In genomic region chr2:57701391-57701791, GRCh38 we compare ENCODE assay signal across 15 cellular contexts.
DNase-seq lines count a peak whose midpoint lies in the region; ATAC-seq, FAIRE-seq and TF ChIP-seq lines count a peak whose summit lies in the region.
"Had no signal": no experiment of that assay in that cellular context is flagged by ENCODE, and none has a peak within 500 bp of the region (broad histone marks: within the 10 kb centered on the region; RNA-seq: fewer than 3 reads in every experiment).

No MANE protein-coding gene starts in this region.

- 63 to 67% methylated on average over 5 of the region's 5 CpGs for WGBS in thyroid gland, 2 donors

- intact Hi-C loops in thyroid gland (cut with DNase I), result no loop called here

- H3K9me3 ChIP-seq in thyroid gland, result no peaks in the 10 kb centered on the region

- CTCF ChIA-PET in T-cell (lab: Charles Lee), result interaction anchor here in 1 of 2 donors (0.6 kb wide), 1 partner anchor 924 kb away, joined by 3 read pairs; no protein-coding TSS in a partner anchor

- H3K27ac Mint-ChIP-seq in osteocyte (ENCODE audit: unreplicated experiment) (peak overlapping the region; percentile 83), T-cell (no peak overlapping the region)
- H3K27ac Mint-ChIP-seq: CD4-positive, alpha-beta memory T cell; natural killer cell had no signal

- no peak overlapping the region for H3K27ac ChIP-seq in thyroid gland

- H3K36me3 ChIP-seq in thyroid gland, result no peaks in the 10 kb centered on the region

- no peaks in the 10 kb centered on the region for H3K4me1 ChIP-seq in thyroid gland

- FAIRE-seq in HTR-8/SVneo (lab: Jason Lieb, UNC), result no peak

- peak overlapping the region; percentile 1 for H3K4me3 Mint-ChIP-seq in osteocyte (ENCODE audit: unreplicated experiment)
- H3K4me3 Mint-ChIP-seq in T-cell, result no peak overlapping the region
- H3K4me3 Mint-ChIP-seq: CD4-positive, alpha-beta memory T cell; natural killer cell had no signal

- H3K27me3 ChIP-seq in thyroid gland, result no peaks in the 10 kb centered on the region

- no peaks in the 10 kb centered on the region for H3K27me3 Mint-ChIP-seq in osteocyte (ENCODE audit: unreplicated experiment)
- no peaks in the 10 kb centered on the region for H3K27me3 Mint-ChIP-seq in T-cell
- H3K27me3 Mint-ChIP-seq: CD4-positive, alpha-beta memory T cell had no signal

- DNase-seq in Daoy (ENCODE audit: low read depth) (peak; percentile 2), M059J (ENCODE audit: low read depth) (peak; percentile 40), foreskin melanocyte (peak; percentile 56), osteocyte (ENCODE audit: extremely low spot score, unreplicated experiment) (no peak), HTR-8/SVneo (ENCODE audit: insufficient read length, low spot score) (no peak), thyroid gland (no peak), HPDE6-E6E7 (ENCODE audit: extremely low spot score) (no peak), T-cell (no peak)
- DNase-seq: activated CD4-positive, CD25-positive, alpha-beta regulatory T cell treated with anti-CD3 and anti-CD28 coated beads, Interleukin-2, amount 50 U/mL, for 72 hours; CD4-positive, alpha-beta memory T cell; natural killer cell; NCI-H1105 treated with DMSO at 0.1 percent for 48 hours; stimulated activated naive CD4-positive, alpha-beta T cell treated with Interleukin-2 at 50 U/mL for 16 hours; T-helper 1 cell had no signal

- peak; percentile 48 for TF ChIP-seq CTCF in osteocyte (IDR thresholded peaks at IDR 0.05)
- no peak for TF ChIP-seq CTCF in thyroid gland (IDR thresholded peaks at IDR 0.05)

- H3K36me3 Mint-ChIP-seq in osteocyte (ENCODE audit: unreplicated experiment) (peaks cover 2% of the 10 kb centered on the region), T-cell (no peaks in the 10 kb centered on the region)
- H3K36me3 Mint-ChIP-seq: CD4-positive, alpha-beta memory T cell; natural killer cell had no signal

- no peak for TF ChIP-seq POLR2A in thyroid gland (IDR thresholded peaks at IDR 0.05)

- H3K4me1 Mint-ChIP-seq in osteocyte (ENCODE audit: unreplicated experiment) (peaks cover 39% of the 10 kb centered on the region), T-cell (no peaks in the 10 kb centered on the region)
- H3K4me1 Mint-ChIP-seq: CD4-positive, alpha-beta memory T cell; natural killer cell had no signal

- POLR2A ChIA-PET in T-cell (lab: Charles Lee), result interaction anchor here in 1 of 2 donors (0.6 kb wide), 1 partner anchor 30 kb away, joined by 3 read pairs; no protein-coding TSS in a partner anchor

- H3K9me3 Mint-ChIP-seq in osteocyte (ENCODE audit: unreplicated experiment) (no peaks in the 10 kb centered on the region), T-cell (peaks cover 0 to 1% (median 0%) of the 10 kb centered on the region in 3 donors)

- ATAC-seq in T-cell (replicated peaks in 1 of 4), result no peak
- ATAC-seq: natural killer cell, sciatic nerve had no signal

- no peak overlapping the region for H3K4me3 ChIP-seq in thyroid gland (replicated peaks in 1 of 3)

Comparison
In these comparisons a context has a peak if more than half of its experiments do, and no peak if none do; other contexts are left out.
1. DNase-seq: peak in Daoy (single experiment), M059J (single experiment) and foreskin melanocyte (single experiment); none in osteocyte (single experiment), HTR-8/SVneo (single experiment), thyroid gland (0 of 2), HPDE6-E6E7 (single experiment) and T-cell (0 of 34).